Comparison of ENCODE assay signal across 15 cellular contexts in genomic region chr1:43482240-43482639, GRCh38.
"Had no signal": no experiment of that assay in that cellular context is flagged by ENCODE, and none has a peak within 500 bp of the region (broad histone marks: within the 10 kb centered on the region; RNA-seq: fewer than 3 reads in every experiment).

No MANE protein-coding gene starts in this region.

- H3K27ac ChIP-seq: adrenal gland, neural progenitor cell, ovary, sigmoid colon had no signal

- H3K36me3 ChIP-seq: adrenal gland, heart left ventricle, neural progenitor cell, ovary, sigmoid colon had no signal

- H3K36me3 Mint-ChIP-seq: naive B cell, neural progenitor cell had no signal

- H3K4me3 ChIP-seq: adrenal gland, heart left ventricle, neural progenitor cell, ovary, sigmoid colon had no signal

- DNase-seq: activated naive CD4-positive, alpha-beta T cell treated with Interleukin-2 at 50 U/mL for 16 hours; activated T-cell treated with anti-CD3 and anti-CD28 coated beads for 4 hours; adrenal gland; caudate nucleus; foreskin melanocyte; heart left ventricle; immature natural killer cell; midbrain; naive B cell; ovary; sigmoid colon; stimulated activated CD4-positive, alpha-beta T cell treated with anti-CD3 and anti-CD28 coated beads, Interleukin-1b, Interleukin-23, amount 100 ng/mL, for 48 hours; T-helper 9 cell had no signal

- H3K4me1 Mint-ChIP-seq: naive B cell, neural progenitor cell had no signal

- H3K27ac Mint-ChIP-seq: neural progenitor cell had no signal

- ATAC-seq: esophagus mucosa, heart left ventricle had no signal

- H3K9me3 ChIP-seq: ovary, sigmoid colon had no signal

- H2AFZ ChIP-seq: neural progenitor cell had no signal

- H3K27me3 ChIP-seq: adrenal gland, heart left ventricle, neural progenitor cell, ovary, sigmoid colon had no signal

- H3K4me3 Mint-ChIP-seq: naive B cell, neural progenitor cell had no signal

- H3K4me1 ChIP-seq: adrenal gland, neural progenitor cell, sigmoid colon had no signal

- H3K9ac ChIP-seq: neural progenitor cell had no signal

- H3K4me2 ChIP-seq: neural progenitor cell had no signal
